In the genomic region with DNA sequence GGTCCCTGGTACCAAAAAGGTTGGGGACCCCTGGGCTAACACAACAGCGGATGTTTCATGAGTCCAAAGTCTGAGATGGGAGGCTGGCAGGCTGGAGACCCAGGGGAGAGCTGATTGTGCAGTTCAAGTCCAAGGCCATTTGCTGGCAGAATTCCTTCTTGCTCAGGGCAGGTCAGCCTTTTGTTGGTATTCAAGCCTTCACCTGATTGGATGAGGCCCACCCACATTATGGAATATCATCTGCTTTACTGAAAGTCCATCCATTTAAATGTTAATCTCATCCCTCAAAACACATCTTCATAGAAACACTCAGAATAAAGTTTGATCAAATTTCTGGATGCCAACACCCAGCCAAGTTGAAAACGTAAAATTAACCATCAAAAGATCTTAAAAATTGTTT, we compare ENCODE assay signal across 31 cellular contexts. TPM values are rescaled to one million over a fixed set of nuclear protein-coding genes. Genes with fewer than 3 reads are reported as not detected.
"Had no signal": no experiment of that assay in that cellular context is flagged by ENCODE, and none has a peak within 500 bp of the region (broad histone marks: within the 10 kb centered on the region; RNA-seq: fewer than 3 reads in every experiment).

No MANE protein-coding gene starts in this region.

- H3K9me3 ChIP-seq: stomach, suprapubic skin, testis, thoracic aorta, thyroid gland, tibial artery, tibial nerve, transverse colon, upper lobe of left lung, upper lobe of right lung, uterus, vagina had no signal

- H3K27ac Mint-ChIP-seq: stimulated activated effector memory CD8-positive, alpha-beta T cell treated with anti-CD3 and anti-CD28 coated beads, Interleukin-12 subunit alpha, Interleukin-12 subunit beta, amount 100 ng/mL, for 72 hours; stimulated activated memory B cell treated with anti-CD40 and anti-IgM and Interleukin-4, amounts not matched to agents 10 μg/mL and 1 μg/mL and 100 μg/mL, for 72 hours; stimulated activated naive B cell treated with anti-CD40 and anti-IgM and Interleukin-4, amounts not matched to agents 10 μg/mL and 1 μg/mL and 100 μg/mL, for 72 hours; stimulated activated naive CD8-positive, alpha-beta T cell treated with anti-CD3 and anti-CD28 coated beads, Interleukin-15, amount 100 ng/mL, for 72 hours; stimulated activated naive CD8-positive, alpha-beta T cell treated with anti-CD3 and anti-CD28 coated beads, Interleukin-15, Interleukin-2, amounts not matched to agents 100 ng/mL and 50 ng/mL, for 24 hours; type B pancreatic cell had no signal

- H3K27ac ChIP-seq: stomach, suprapubic skin, testis, thoracic aorta, thyroid gland, tibial artery, tibial nerve, transverse colon, upper lobe of left lung, upper lobe of right lung, uterus, vagina had no signal

- H3K27me3 ChIP-seq: testis, thyroid gland, tibial nerve, transverse colon, upper lobe of left lung, upper lobe of right lung, uterus, vagina had no signal

- H3K4me3 ChIP-seq: stomach, suprapubic skin, testis, thoracic aorta, thyroid gland, tibial artery, tibial nerve, transverse colon, upper lobe of left lung, upper lobe of right lung, uterus, vagina had no signal

- H3K36me3 ChIP-seq: stomach, suprapubic skin, thoracic aorta, thyroid gland, tibial artery, tibial nerve, transverse colon, upper lobe of left lung, upper lobe of right lung, uterus, vagina had no signal

- DNase-seq: stimulated activated CD4-positive, alpha-beta T cell treated with anti-CD3 and anti-CD28 coated beads, Interleukin-2, amount 100 ng/mL, for 48 hours; stimulated activated CD4-positive, alpha-beta T cell treated with anti-CD3 and anti-CD28 coated beads, Interleukin-4, amount 100 ng/mL, for 1 hour; stimulated activated CD4-positive, alpha-beta T cell treated with anti-CD3 and anti-CD28 coated beads, Interleukin-4, amount 100 ng/mL, for 24 hours; stimulated activated CD4-positive, alpha-beta T cell treated with anti-CD3 and anti-CD28 coated beads, Interleukin-4, amount 100 ng/mL, for 4 hours; stimulated activated CD8-positive, alpha-beta memory T cell treated with anti-CD3 and anti-CD28 coated beads, Interleukin-4, amount 100 ng/mL, for 48 hours; stimulated activated naive B cell treated with anti-CD40 and anti-IgM and Interleukin-4, amounts not matched to agents 10 μg/mL and 1 μg/mL and 100 μg/mL, for 72 hours; stimulated activated naive CD4-positive, alpha-beta T cell; stimulated activated naive CD4-positive, alpha-beta T cell treated with Interleukin-2 at 50 U/mL for 16 hours; stimulated activated naive CD8-positive, alpha-beta T cell treated with anti-CD3 and anti-CD28 coated beads, Interleukin-15, amount 100 ng/mL, for 72 hours; stimulated activated naive CD8-positive, alpha-beta T cell treated with anti-CD3 and anti-CD28 coated beads, Interleukin-15, Interleukin-2, amounts not matched to agents 100 U/mL and 50 U/mL, for 24 hours; stomach; substantia nigra; testis; thyroid gland; tibial artery; transverse colon; trophoblast cell; upper lobe of left lung; upper lobe of right lung; uterus had no signal

- H3K4me3 Mint-ChIP-seq: stimulated activated effector memory CD8-positive, alpha-beta T cell treated with anti-CD3 and anti-CD28 coated beads, Interleukin-12 subunit alpha, Interleukin-12 subunit beta, amount 100 ng/mL, for 72 hours; stimulated activated memory B cell treated with anti-CD40 and anti-IgM and Interleukin-4, amounts not matched to agents 10 μg/mL and 1 μg/mL and 100 μg/mL, for 72 hours; stimulated activated naive B cell treated with anti-CD40 and anti-IgM and Interleukin-4, amounts not matched to agents 10 μg/mL and 1 μg/mL and 100 μg/mL, for 72 hours; stimulated activated naive CD8-positive, alpha-beta T cell treated with anti-CD3 and anti-CD28 coated beads, Interleukin-15, amount 100 ng/mL, for 72 hours; stimulated activated naive CD8-positive, alpha-beta T cell treated with anti-CD3 and anti-CD28 coated beads, Interleukin-15, Interleukin-2, amounts not matched to agents 100 ng/mL and 50 ng/mL, for 24 hours; type B pancreatic cell had no signal

- H3K27me3 Mint-ChIP-seq: stimulated activated memory B cell treated with anti-CD40 and anti-IgM and Interleukin-4, amounts not matched to agents 10 μg/mL and 1 μg/mL and 100 μg/mL, for 72 hours; stimulated activated naive CD8-positive, alpha-beta T cell treated with anti-CD3 and anti-CD28 coated beads, Interleukin-15, amount 100 ng/mL, for 72 hours; stimulated activated naive CD8-positive, alpha-beta T cell treated with anti-CD3 and anti-CD28 coated beads, Interleukin-15, Interleukin-2, amounts not matched to agents 100 ng/mL and 50 ng/mL, for 24 hours had no signal

- H3K36me3 Mint-ChIP-seq: stimulated activated effector memory CD8-positive, alpha-beta T cell treated with anti-CD3 and anti-CD28 coated beads, Interleukin-12 subunit alpha, Interleukin-12 subunit beta, amount 100 ng/mL, for 72 hours; stimulated activated memory B cell treated with anti-CD40 and anti-IgM and Interleukin-4, amounts not matched to agents 10 μg/mL and 1 μg/mL and 100 μg/mL, for 72 hours; stimulated activated naive B cell treated with anti-CD40 and anti-IgM and Interleukin-4, amounts not matched to agents 10 μg/mL and 1 μg/mL and 100 μg/mL, for 72 hours; type B pancreatic cell had no signal

- H3K4me1 ChIP-seq: stomach, suprapubic skin, testis, thyroid gland, tibial artery, tibial nerve, transverse colon, upper lobe of left lung, upper lobe of right lung, uterus, vagina had no signal

- FAIRE-seq: urothelium cell line had no signal

- H3K9me3 Mint-ChIP-seq: stimulated activated effector memory CD8-positive, alpha-beta T cell treated with anti-CD3 and anti-CD28 coated beads, Interleukin-12 subunit alpha, Interleukin-12 subunit beta, amount 100 ng/mL, for 72 hours; stimulated activated naive B cell treated with anti-CD40 and anti-IgM and Interleukin-4, amounts not matched to agents 10 μg/mL and 1 μg/mL and 100 μg/mL, for 72 hours; stimulated activated naive CD8-positive, alpha-beta T cell treated with anti-CD3 and anti-CD28 coated beads, Interleukin-15, amount 100 ng/mL, for 72 hours; stimulated activated naive CD8-positive, alpha-beta T cell treated with anti-CD3 and anti-CD28 coated beads, Interleukin-15, Interleukin-2, amounts not matched to agents 100 ng/mL and 50 ng/mL, for 24 hours; type B pancreatic cell had no signal

- ATAC-seq: stimulated activated effector memory CD8-positive, alpha-beta T cell treated with anti-CD3 and anti-CD28 coated beads, Interleukin-12 subunit alpha, Interleukin-12 subunit beta, amount 100 ng/mL, for 72 hours; stimulated activated memory B cell treated with anti-CD40 and anti-IgM and Interleukin-4, amounts not matched to agents 10 μg/mL and 1 μg/mL and 100 μg/mL, for 72 hours; stimulated activated naive B cell treated with anti-CD40 and anti-IgM and Interleukin-4, amounts not matched to agents 10 μg/mL and 1 μg/mL and 100 μg/mL, for 72 hours; stimulated activated naive CD8-positive, alpha-beta T cell treated with anti-CD3 and anti-CD28 coated beads, Interleukin-15, amount 100 ng/mL, for 72 hours; stimulated activated naive CD8-positive, alpha-beta T cell treated with anti-CD3 and anti-CD28 coated beads, Interleukin-15, Interleukin-2, amounts not matched to agents 100 U/mL and 50 U/mL, for 24 hours; upper lobe of right lung had no signal

- H3K4me1 Mint-ChIP-seq: stimulated activated effector memory CD8-positive, alpha-beta T cell treated with anti-CD3 and anti-CD28 coated beads, Interleukin-12 subunit alpha, Interleukin-12 subunit beta, amount 100 ng/mL, for 72 hours; stimulated activated memory B cell treated with anti-CD40 and anti-IgM and Interleukin-4, amounts not matched to agents 10 μg/mL and 1 μg/mL and 100 μg/mL, for 72 hours; stimulated activated naive B cell treated with anti-CD40 and anti-IgM and Interleukin-4, amounts not matched to agents 10 μg/mL and 1 μg/mL and 100 μg/mL, for 72 hours; stimulated activated naive CD8-positive, alpha-beta T cell treated with anti-CD3 and anti-CD28 coated beads, Interleukin-15, amount 100 ng/mL, for 72 hours had no signal

RNA-seq across cellular contexts. Expression of a gene that starts 52.9 kb away (rescaled TPM):
- total RNA-seq: stomach, temporal lobe, upper lobe of right lung, ureter had no signal
